8 cellular contexts compared by ENCODE assay signal in genomic region chr17:28902819-28903545, GRCh38. TPM values are rescaled to one million over a fixed set of nuclear protein-coding genes. Genes with fewer than 3 reads are reported as not detected.
DNase-seq lines count a peak whose midpoint lies in the region; ATAC-seq and TF ChIP-seq lines count a peak whose summit lies in the region.

DHRS13 (minus strand) TSS chr17:28903079; CDS start chr17:28902944, 135 bp downstream.

- WGBS in transverse colon (ENCODE audit: low coverage in 1 of 2), 2 donors = 0 to 11% methylated on average over 1 to 29 of the region's 55 CpGs

- in situ Hi-C loops in transverse colon (cut with MboI; ENCODE audit: low pct_ligation_motif_present in 1 of 4, low pct_unique_long_range_greater_than_20kb in 1 of 4, low sequenced_read_pairs in 3 of 4) = loop anchor here in 2 of 4 donors (25.0 kb wide), 1 partner anchor 141 kb away; no protein-coding TSS in a partner anchor

- H3K27me3 ChIP-seq in parathyroid adenoma (ENCODE audit: control insufficient read depth, insufficient read depth, low read length) = no peaks in the 10 kb centered on the region
- no peaks in the 10 kb centered on the region for H3K27me3 ChIP-seq in transverse colon

- DNase-seq in NCI-H1105 treated with DMSO at 0.1 percent for 48 hours (lab: John Stamatoyannopoulos, UW) (peak; percentile 91), SW 1271 (lab: John Stamatoyannopoulos, UW) (peak; percentile 75 to 86), Right ventricle myocardium superior (peak; percentile 95), transverse colon (peak; percentile 95)
- DNase-seq in activated naive CD8-positive, alpha-beta T cell treated with anti-CD3 and anti-CD28 coated beads, Interleukin-2, amount 50 U/mL, for 16 hours (ENCODE audit: low read depth, low spot score) = peak; percentile 84

- peaks cover 7% of the 10 kb centered on the region for H3K79me2 ChIP-seq in parathyroid adenoma

- H3K36me3 ChIP-seq in parathyroid adenoma (ENCODE audit: control insufficient read depth, insufficient read depth, low read length) = no peaks in the 10 kb centered on the region
- H3K36me3 ChIP-seq in transverse colon = peaks cover 0 to 8% (median 2%) of the 10 kb centered on the region in 4 donors

- TF ChIP-seq CTCF in GM12872 (IDR thresholded peaks at IDR 0.05; ENCODE audit: insufficient read depth, low read depth, low read length) (peak; percentile 95), parathyroid adenoma (IDR thresholded peaks at IDR 0.05) (peak; percentile 90), transverse colon (IDR thresholded peaks at IDR 0.05) (peak; percentile 71 to 89 (median 78))

- TF ChIP-seq POLR2A in transverse colon (IDR thresholded peaks at IDR 0.05) = no peak

- no peak for TF ChIP-seq EP300 in transverse colon (IDR thresholded peaks at IDR 0.05; ENCODE audit: low read depth)

- peak within 1 kb of the TSS; percentile 85 for H2AFZ ChIP-seq in parathyroid adenoma

- ATAC-seq in HG02678 (IDR thresholded peaks at IDR 0.05; ENCODE audit: unreplicated experiment) (peak; percentile 86), Right ventricle myocardium superior (ENCODE audit: poor library complexity) (peak; percentile 95)

- H3K27ac ChIP-seq in parathyroid adenoma = peak within 1 kb of the TSS; percentile 72
- H3K27ac ChIP-seq in transverse colon = peak within 1 kb of the TSS; percentile 89 to 95 (median 92)

- H3K4me1 ChIP-seq in parathyroid adenoma = peaks cover 2% of the 10 kb centered on the region
- H3K4me1 ChIP-seq in transverse colon = peaks cover 11 to 34% (median 27%) of the 10 kb centered on the region in 4 donors

- intact Hi-C loops in Right ventricle myocardium superior (cut with DNase I) (no loop called here), transverse colon (cut with DNase I; ENCODE audit: low total_unique reads) (loop anchor here (5.0 kb wide), 1 partner anchor 49 kb away; the partner anchor contains the start of gene PHF12)

- H3K9me3 ChIP-seq in parathyroid adenoma (ENCODE audit: control insufficient read depth, low read length) = no peaks in the 10 kb centered on the region
- no peaks in the 10 kb centered on the region for H3K9me3 ChIP-seq in transverse colon

- H3K4me3 ChIP-seq in parathyroid adenoma (ENCODE audit: low read depth, low read length) = peak within 1 kb of the TSS; percentile 63
- H3K4me3 ChIP-seq in transverse colon = peak within 1 kb of the TSS; percentile 46 to 73 (median 71)

- H3K4me2 ChIP-seq in parathyroid adenoma (ENCODE audit: low read length) = peak within 1 kb of the TSS; percentile 84

- peak within 1 kb of the TSS; percentile 21 for H3K9ac ChIP-seq in parathyroid adenoma

RNA-seq across cellular contexts. Expression of gene DHRS13, which starts in this region (rescaled TPM):
- total RNA-seq in Right ventricle myocardium superior = 2.9 TPM
- 1 to 10 TPM; 2.2 to 6.5 (median 6.0) TPM for total RNA-seq in transverse colon

Comparison
In these comparisons a context has a peak if more than half of its experiments do, and no peak if none do; other contexts are left out.
1. Peak in every context shown above with its lines: DNase-seq, ATAC-seq, H3K4me3 ChIP-seq and H3K27ac ChIP-seq.